ENCODE assay signal across 11 cellular contexts in the genomic region with DNA sequence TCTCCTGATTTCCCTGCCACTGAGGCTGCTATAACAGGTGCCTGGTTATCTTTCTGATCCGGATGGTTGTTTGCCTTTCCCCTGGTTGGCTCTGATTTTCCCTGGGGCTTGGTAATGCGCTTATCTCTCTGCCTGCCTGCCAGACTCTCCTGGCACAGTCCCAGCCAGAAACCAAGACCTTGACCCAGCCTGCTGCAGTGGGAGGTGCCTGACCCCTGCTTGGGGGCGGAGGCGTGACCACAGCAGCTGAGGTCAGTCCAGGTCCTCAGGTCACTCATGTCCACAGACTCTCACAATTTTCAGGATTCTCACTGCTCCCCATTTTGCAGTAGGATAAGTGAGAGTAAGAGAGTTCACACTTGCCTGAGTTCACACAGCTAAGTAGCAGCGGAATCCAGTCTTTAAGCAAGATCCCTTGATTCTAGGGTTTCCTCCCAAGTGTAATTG. TPM values are rescaled to one million over a fixed set of nuclear protein-coding genes. Genes with fewer than 3 reads are reported as not detected.
DNase-seq lines count a peak whose midpoint lies in the region; ATAC-seq and TF ChIP-seq lines count a peak whose summit lies in the region.
"Had no signal": no experiment of that assay in that cellular context is flagged by ENCODE, and none has a peak within 500 bp of the region (broad histone marks: within the 10 kb centered on the region; RNA-seq: fewer than 3 reads in every experiment).

No MANE protein-coding gene starts in this region.

- H3K9me3 ChIP-seq in heart right ventricle (no peaks in the 10 kb centered on the region), sigmoid colon (no peaks in the 10 kb centered on the region)

- DNase-seq in HUDEP-2 (lab: John Stamatoyannopoulos, UW; ENCODE audit: unreplicated experiment in 76 of 76): peak in 72 of 76 experiments; percentile 8 to 87 (median 46)
- DNase-seq in RPMI8226: peak; percentile 37
- peak; percentile 82 to 87 for DNase-seq in heart right ventricle
- DNase-seq in sigmoid colon: no peak
- DNase-seq in T-helper 9 cell: no peak
- no peak for DNase-seq in H4 (ENCODE audit: low spot score)
- DNase-seq: activated naive CD4-positive, alpha-beta T cell treated with anti-CD3 and anti-CD28 coated beads for 36 hours; CD8-positive, alpha-beta memory T cell; NCI-H510A had no signal

- no peak for TF ChIP-seq CTCF in heart right ventricle (IDR thresholded peaks at IDR 0.05)
- TF ChIP-seq CTCF in sigmoid colon (IDR thresholded peaks at IDR 0.05): no peak

- TF ChIP-seq POLR2A in sigmoid colon (IDR thresholded peaks at IDR 0.05): no peak

- H3K4me1 ChIP-seq in heart right ventricle (peaks cover 75 to 100% (median 96%) of the 10 kb centered on the region in 9 donors), sigmoid colon (peaks cover 0 to 68% (median 59%) of the 10 kb centered on the region in 4 donors)

- intact Hi-C loops in heart right ventricle (cut with DNase I): no loop called here
- intact Hi-C loops in sigmoid colon (cut with DNase I): loop anchor here (5.0 kb wide), 1 partner anchor 36 kb away; no protein-coding TSS in a partner anchor

- no peaks in the 10 kb centered on the region for H3K36me3 ChIP-seq in heart right ventricle
- H3K36me3 ChIP-seq in sigmoid colon: no peaks in the 10 kb centered on the region

- TF ChIP-seq EP300 in sigmoid colon (IDR thresholded peaks at IDR 0.05): no peak

- WGBS in heart right ventricle, 2 donors: 26 to 30% methylated on average over 5 of the region's 5 CpGs
- WGBS in sigmoid colon, 2 donors: 14 to 53% methylated on average over 5 of the region's 5 CpGs

- H3K4me3 ChIP-seq in heart right ventricle (no peak overlapping the region), sigmoid colon (no peak overlapping the region)

- peak overlapping the region; percentile 85 to 100 (median 95) for H3K27ac ChIP-seq in heart right ventricle
- peak overlapping the region; percentile 1 to 84 (median 58) for H3K27ac ChIP-seq in sigmoid colon

- H3K27me3 ChIP-seq in heart right ventricle (no peaks in the 10 kb centered on the region), sigmoid colon (no peaks in the 10 kb centered on the region)

- ATAC-seq in heart right ventricle (peak; percentile 7 to 54 (median 28)), HG02970 (IDR thresholded peaks at IDR 0.05; ENCODE audit: low FRiP score, unreplicated experiment) (no peak), GM18858 (IDR thresholded peaks at IDR 0.05; ENCODE audit: unreplicated experiment) (no peak)

RNA-seq across cellular contexts. Expression of a gene that starts 24.4 kb away (rescaled TPM):
- 100 to 1,000 TPM; 589 to 777 (median 703) TPM for total RNA-seq in heart right ventricle
- 100 to 1,000 TPM; 129 to 344 TPM for polyA plus RNA-seq in heart right ventricle
- total RNA-seq in sigmoid colon: 10 to 100 TPM in 2 of 4 donors, 1 to 10 TPM in 2; 7.1 to 23.5 (median 11.1) TPM
- 10 to 100 TPM; 18.6 to 30.1 (median 28.9) TPM for polyA plus RNA-seq in sigmoid colon
- total RNA-seq in H4 (2014; rRNA removed; shearing (Covaris generic)): 4.3 and 7.1 TPM in 2 replicates
- polyA plus RNA-seq: CD8-positive, alpha-beta memory T cell had no signal

RNA-seq across cellular contexts. Expression of a gene that starts 45.0 kb away (rescaled TPM):
- total RNA-seq in heart right ventricle: 10 to 100 TPM in 2 of 10 donors, 1 to 10 TPM in 8; 4.5 to 12.2 (median 6.0) TPM
- polyA plus RNA-seq in heart right ventricle: 1 to 10 TPM in 1 of 2 donors, under 1 TPM in 1; 0.91 to 4.1 TPM
- total RNA-seq in sigmoid colon: under 1 TPM in 2 of 4 donors, not detected in 2; 0.33 to 0.55 TPM
- polyA plus RNA-seq in sigmoid colon: under 1 TPM; 0.16 to 0.92 (median 0.60) TPM
- total RNA-seq in H4 (2014; rRNA removed; shearing (Covaris generic)): not detected in 2 replicates
- total RNA-seq: CD8-positive, alpha-beta memory T cell had no signal
- polyA plus RNA-seq: CD8-positive, alpha-beta memory T cell had no signal

Comparison
In these comparisons a context has a peak if more than half of its experiments do, and no peak if none do; other contexts are left out.
1. DNase-seq: peak in HUDEP-2 (72 of 76), RPMI8226 (single experiment) and heart right ventricle (2 of 2); none in sigmoid colon (single experiment), T-helper 9 cell (single experiment) and H4 (single experiment).
2. ATAC-seq: peak in heart right ventricle (8 of 8); none in HG02970 (single experiment) and GM18858 (single experiment).
3. RNA of a gene that starts 24.4 kb away (total RNA-seq): 589 to 777 TPM in heart right ventricle; 7.1 to 23.5 TPM in sigmoid colon and 4.3 to 7.1 TPM in H4; every median in the first group is over 10 times any median in the second.